18 cellular contexts compared by ENCODE assay signal in genomic region chr12:103952497-103952896, GRCh38. TPM values are rescaled to one million over a fixed set of nuclear protein-coding genes. Genes with fewer than 3 reads are reported as not detected.
DNase-seq lines count a peak whose midpoint lies in the region; ATAC-seq and TF ChIP-seq lines count a peak whose summit lies in the region.
"Had no signal": no experiment of that assay in that cellular context is flagged by ENCODE, and none has a peak within 500 bp of the region (broad histone marks: within the 10 kb centered on the region; RNA-seq: fewer than 3 reads in every experiment).

No MANE protein-coding gene starts in this region.

- no peak overlapping the region for H4K8ac ChIP-seq in neuronal stem cell (ENCODE audit: low read depth, low read length)

- no peak overlapping the region for H2BK5ac ChIP-seq in neuronal stem cell (ENCODE audit: low read length)

- H2BK12ac ChIP-seq in neuronal stem cell (ENCODE audit: low read length) = no peak overlapping the region

- no peaks in the 10 kb centered on the region for H3K79me1 ChIP-seq in neuronal stem cell (ENCODE audit: low read depth, low read length)

- intact Hi-C loops in CD4-positive, alpha-beta T cell (cut with DNase I, micrococcal nuclease) = loop anchor here in 1 of 2 experiments (2.0 kb wide), 1 partner anchor 14 kb away; no protein-coding TSS in a partner anchor
- intact Hi-C loops in naive thymus-derived CD4-positive, alpha-beta T cell (cut with micrococcal nuclease) = no loop called here

- TF ChIP-seq CTCF in CD4-positive, alpha-beta T cell (IDR thresholded peaks at IDR 0.05) = no peak

- H3K4me2 ChIP-seq in neuronal stem cell (ENCODE audit: insufficient read depth, low read length, poor library complexity, severe bottlenecking) = no peak overlapping the region

- no peak overlapping the region for H3K27ac ChIP-seq in CD4-positive, alpha-beta T cell (ENCODE audit: low read depth, low read length)
- no peak overlapping the region for H3K27ac ChIP-seq in CD8-positive, alpha-beta memory T cell (ENCODE audit: low read depth, low read length)
- H3K27ac ChIP-seq in naive thymus-derived CD4-positive, alpha-beta T cell (ENCODE audit: low read depth, low read length) = no peak overlapping the region
- H3K27ac ChIP-seq in neuronal stem cell (replicated peaks; ENCODE audit: low read length) = no peak overlapping the region
- H3K27ac ChIP-seq: Peyer's patch, SJSA1, WERI-Rb-1 had no signal

- H3K27ac Mint-ChIP-seq in CD4-positive, alpha-beta T cell = peak overlapping the region; percentile 68
- peak overlapping the region in 5 of 8 donors; percentile 30 to 81 (median 77) for H3K27ac Mint-ChIP-seq in CD8-positive, alpha-beta memory T cell
- peak overlapping the region; percentile 44 for H3K27ac Mint-ChIP-seq in activated CD8-positive, alpha-beta T cell treated with anti-CD3 and anti-CD28 coated beads, Interleukin-2, amount 10 ng/mL, durations not matched to agents 7 days and 5 days
- peak overlapping the region in 6 of 9 donors; percentile 6 to 88 (median 72) for H3K27ac Mint-ChIP-seq in naive thymus-derived CD4-positive, alpha-beta T cell

- no peaks in the 10 kb centered on the region for H3K9me3 Mint-ChIP-seq in CD4-positive, alpha-beta T cell
- no peaks in the 10 kb centered on the region for H3K9me3 Mint-ChIP-seq in CD8-positive, alpha-beta memory T cell
- no peaks in the 10 kb centered on the region for H3K9me3 Mint-ChIP-seq in activated CD8-positive, alpha-beta T cell treated with anti-CD3 and anti-CD28 coated beads, Interleukin-2, amount 10 ng/mL, durations not matched to agents 7 days and 5 days (ENCODE audit: insufficient read depth)
- H3K9me3 Mint-ChIP-seq in naive thymus-derived CD4-positive, alpha-beta T cell = peaks cover 0 to 1% (median 0%) of the 10 kb centered on the region in 11 donors

- peaks cover 46% of the 10 kb centered on the region for H3K4me1 Mint-ChIP-seq in CD4-positive, alpha-beta T cell (ENCODE audit: low read depth)
- peaks cover 33 to 61% (median 59%) of the 10 kb centered on the region in 3 donors for H3K4me1 Mint-ChIP-seq in CD8-positive, alpha-beta memory T cell
- H3K4me1 Mint-ChIP-seq in activated CD8-positive, alpha-beta T cell treated with anti-CD3 and anti-CD28 coated beads, Interleukin-2, amount 10 ng/mL, durations not matched to agents 7 days and 5 days (ENCODE audit: low read depth) = peaks cover 54% of the 10 kb centered on the region
- peaks cover 23 to 57% (median 41%) of the 10 kb centered on the region in 7 donors for H3K4me1 Mint-ChIP-seq in naive thymus-derived CD4-positive, alpha-beta T cell

- H3K23ac ChIP-seq in neuronal stem cell (ENCODE audit: low read depth, low read length, poor library complexity) = no peak overlapping the region

- peak overlapping the region; percentile 2 for H3K4me3 Mint-ChIP-seq in CD4-positive, alpha-beta T cell
- peak overlapping the region in 1 of 7 donors; percentile 8 for H3K4me3 Mint-ChIP-seq in CD8-positive, alpha-beta memory T cell
- no peak overlapping the region for H3K4me3 Mint-ChIP-seq in activated CD8-positive, alpha-beta T cell treated with anti-CD3 and anti-CD28 coated beads, Interleukin-2, amount 10 ng/mL, durations not matched to agents 7 days and 5 days
- peak overlapping the region in 1 of 10 donors; percentile 15 for H3K4me3 Mint-ChIP-seq in naive thymus-derived CD4-positive, alpha-beta T cell

- no peak overlapping the region for H2BK120ac ChIP-seq in neuronal stem cell (ENCODE audit: low read depth, low read length)

- no peak overlapping the region for H3K18ac ChIP-seq in neuronal stem cell (ENCODE audit: low read length)

- no peak for DNase-seq in CD4-positive, alpha-beta T cell
- no peak for DNase-seq in CD8-positive, alpha-beta memory T cell
- DNase-seq in activated CD8-positive, alpha-beta T cell treated with anti-CD3 and anti-CD28 coated beads, Interleukin-2, amount 10 ng/mL, durations not matched to agents 7 days and 5 days = no peak
- DNase-seq in naive thymus-derived CD4-positive, alpha-beta T cell = no peak
- DNase-seq in neuronal stem cell (ENCODE audit: low spot score) (no peak), DMS53 treated with DMSO at 0.1 percent for 48 hours (lab: John Stamatoyannopoulos, UW; ENCODE audit: unreplicated experiment) (no peak), NCI-H2171 treated with DMSO at 0.1 percent for 48 hours (lab: John Stamatoyannopoulos, UW) (no peak)
- DNase-seq: activated gamma-delta T cell treated with Interleukin-2 at 50 U/mL for 16 hours, HCEC 1CT, Karpas-422, left colon, mesendoderm, NCI-H1105, NCI-H2081 treated with DMSO at 0.1 percent for 48 hours, NCI-H510A treated with DMSO at 0.1 percent for 48 hours, Peyer's patch, WERI-Rb-1 had no signal

- no peaks in the 10 kb centered on the region for H3K27me3 Mint-ChIP-seq in CD4-positive, alpha-beta T cell
- peaks cover 0 to 3% of the 10 kb centered on the region in 2 donors for H3K27me3 Mint-ChIP-seq in CD8-positive, alpha-beta memory T cell
- no peaks in the 10 kb centered on the region for H3K27me3 Mint-ChIP-seq in activated CD8-positive, alpha-beta T cell treated with anti-CD3 and anti-CD28 coated beads, Interleukin-2, amount 10 ng/mL, durations not matched to agents 7 days and 5 days (ENCODE audit: low read depth)
- H3K27me3 Mint-ChIP-seq in naive thymus-derived CD4-positive, alpha-beta T cell = no peaks in the 10 kb centered on the region

- no peak overlapping the region for H3K4ac ChIP-seq in neuronal stem cell (ENCODE audit: low read length)

- CTCF ChIA-PET in CD4-positive, alpha-beta T cell (lab: Charles Lee) = no interaction called here
- CTCF ChIA-PET in CD8-positive, alpha-beta memory T cell (lab: Charles Lee) = interaction anchor here (1.0 to 1.7 kb wide), 2 partner anchors 13 to 157 kb away, joined by 3 to 6 read pairs; partner anchors contain the start of gene TDG
- CTCF ChIA-PET in activated CD8-positive, alpha-beta T cell treated with anti-CD3 and anti-CD28 coated beads, Interleukin-2, amount 10 ng/mL, durations not matched to agents 7 days and 5 days (lab: Charles Lee) = interaction anchor here (1.5 kb wide), 1 partner anchor 14 kb away, joined by 5 read pairs; no protein-coding TSS in a partner anchor
- CTCF ChIA-PET in naive thymus-derived CD4-positive, alpha-beta T cell (lab: Charles Lee) = interaction anchor here (0.6 kb wide), 1 partner anchor 14 kb away, joined by 3 read pairs; no protein-coding TSS in a partner anchor

- no peaks in the 10 kb centered on the region for H3K27me3 ChIP-seq in CD4-positive, alpha-beta T cell (ENCODE audit: control insufficient read depth, insufficient read depth, low read length)
- H3K27me3 ChIP-seq in CD8-positive, alpha-beta memory T cell (ENCODE audit: insufficient read depth, low read length, poor library complexity, severe bottlenecking) = no peaks in the 10 kb centered on the region
- no peaks in the 10 kb centered on the region for H3K27me3 ChIP-seq in naive thymus-derived CD4-positive, alpha-beta T cell (ENCODE audit: control insufficient read depth in 2 of 2, insufficient read depth in 2 of 2, low read length in 2 of 2)
- H3K27me3 ChIP-seq in neuronal stem cell (ENCODE audit: control insufficient read depth in 3 of 3, insufficient read depth in 3 of 3, low read depth in 1 of 3, low read length in 3 of 3) = no peaks in the 10 kb centered on the region
- H3K27me3 ChIP-seq: Peyer's patch, SJSA1 had no signal

- no peak for ATAC-seq in CD4-positive, alpha-beta T cell (ENCODE audit: poor library complexity)
- no peak for ATAC-seq in activated CD8-positive, alpha-beta T cell treated with anti-CD3 and anti-CD28 coated beads, Interleukin-2, amount 10 ng/mL, durations not matched to agents 7 days and 5 days
- ATAC-seq in naive thymus-derived CD4-positive, alpha-beta T cell = no peak
- ATAC-seq: left colon had no signal

- no peak overlapping the region for H2AFZ ChIP-seq in neuronal stem cell (ENCODE audit: low read length)

- H4K91ac ChIP-seq in neuronal stem cell (ENCODE audit: low read depth, low read length, poor library complexity) = no peak overlapping the region

- H2AK5ac ChIP-seq in neuronal stem cell (ENCODE audit: low read depth, low read length) = no peak overlapping the region

- H3K9me3 ChIP-seq in CD4-positive, alpha-beta T cell (ENCODE audit: control insufficient read depth, low read length) = no peaks in the 10 kb centered on the region
- no peaks in the 10 kb centered on the region for H3K9me3 ChIP-seq in CD8-positive, alpha-beta memory T cell (ENCODE audit: low read length)
- no peaks in the 10 kb centered on the region for H3K9me3 ChIP-seq in naive thymus-derived CD4-positive, alpha-beta T cell (ENCODE audit: control insufficient read depth in 2 of 3, low read length in 3 of 3)
- no peaks in the 10 kb centered on the region for H3K9me3 ChIP-seq in neuronal stem cell (replicated peaks in 1 of 2; ENCODE audit: control insufficient read depth in 2 of 2, insufficient read depth in 1 of 2, low read depth in 1 of 2, low read length in 2 of 2)
- H3K9me3 ChIP-seq: Peyer's patch, SJSA1 had no signal

- no CpG with 5 or more reads among the region's 1 CpG for WGBS in neuronal stem cell (ENCODE audit: extremely low coverage in 2 of 2, insufficient read length in 2 of 2, insufficient replicate concordance in 1 of 2), 2 donors

- POLR2A ChIA-PET in CD4-positive, alpha-beta T cell (lab: Charles Lee) = interaction anchor here (3.7 kb wide), 1 partner anchor 14 kb away, joined by 25 read pairs; the partner anchor contains the start of gene TDG
- POLR2A ChIA-PET in CD8-positive, alpha-beta memory T cell (lab: Charles Lee) = interaction anchor here (1.0 kb wide), 1 partner anchor 14 kb away, joined by 5 read pairs; the partner anchor contains the start of gene TDG
- POLR2A ChIA-PET in activated CD8-positive, alpha-beta T cell treated with anti-CD3 and anti-CD28 coated beads, Interleukin-2, amount 10 ng/mL, durations not matched to agents 7 days and 5 days (lab: Charles Lee) = interaction anchor here (0.7 to 6.7 kb wide), 2 partner anchors 13 to 185 kb away, joined by 3 to 80 read pairs; partner anchors contain the start of gene TDG
- POLR2A ChIA-PET in naive thymus-derived CD4-positive, alpha-beta T cell (lab: Charles Lee) = interaction anchor here (1.5 to 10.3 kb wide), 4 partner anchors 10 to 22 kb away, joined by 4 to 165 read pairs (median 22); partner anchors contain the start of genes HSP90B1 and TDG

- peaks cover 39% of the 10 kb centered on the region for H3K36me3 ChIP-seq in CD8-positive, alpha-beta memory T cell (ENCODE audit: insufficient read depth, low read length)
- peaks cover 0 to 56% (median 7%) of the 10 kb centered on the region in 3 experiments for H3K36me3 ChIP-seq in naive thymus-derived CD4-positive, alpha-beta T cell (ENCODE audit: control insufficient read depth in 2 of 3, insufficient read depth in 3 of 3, low read length in 3 of 3)
- peaks cover 20 to 78% of the 10 kb centered on the region in 2 donors for H3K36me3 ChIP-seq in neuronal stem cell (replicated peaks in 1 of 2; ENCODE audit: control insufficient read depth in 2 of 2, insufficient read depth in 2 of 2, low read length in 2 of 2)

- H3K4me1 ChIP-seq in CD8-positive, alpha-beta memory T cell (ENCODE audit: insufficient read depth, low read length) = peaks cover 14% of the 10 kb centered on the region
- peaks cover 13 to 16% of the 10 kb centered on the region in 2 donors for H3K4me1 ChIP-seq in naive thymus-derived CD4-positive, alpha-beta T cell (ENCODE audit: control insufficient read depth in 2 of 2, insufficient read depth in 2 of 2, low read length in 2 of 2)
- H3K4me1 ChIP-seq in neuronal stem cell (ENCODE audit: control insufficient read depth in 2 of 2, insufficient read depth in 1 of 2, low read depth in 1 of 2, low read length in 2 of 2) = peaks cover 0 to 5% of the 10 kb centered on the region in 2 donors

- H3K36me3 Mint-ChIP-seq in CD4-positive, alpha-beta T cell (ENCODE audit: low read depth) = peaks cover 79% of the 10 kb centered on the region
- H3K36me3 Mint-ChIP-seq in CD8-positive, alpha-beta memory T cell = peaks cover 0 to 78% (median 20%) of the 10 kb centered on the region in 3 donors
- peaks cover 66% of the 10 kb centered on the region for H3K36me3 Mint-ChIP-seq in activated CD8-positive, alpha-beta T cell treated with anti-CD3 and anti-CD28 coated beads, Interleukin-2, amount 10 ng/mL, durations not matched to agents 7 days and 5 days (ENCODE audit: low read depth)
- H3K36me3 Mint-ChIP-seq in naive thymus-derived CD4-positive, alpha-beta T cell = peaks cover 4 to 33% (median 11%) of the 10 kb centered on the region in 5 donors

- no peak overlapping the region for H2BK15ac ChIP-seq in neuronal stem cell (ENCODE audit: low read length)

- H3K9ac ChIP-seq in neuronal stem cell (ENCODE audit: low read depth, low read length, poor library complexity) = no peak overlapping the region

- no peak overlapping the region for H3K4me3 ChIP-seq in CD8-positive, alpha-beta memory T cell (ENCODE audit: low read length)
- no peak overlapping the region for H3K4me3 ChIP-seq in naive thymus-derived CD4-positive, alpha-beta T cell (ENCODE audit: low read length)
- no peak overlapping the region for H3K4me3 ChIP-seq in neuronal stem cell (ENCODE audit: low read length in 2 of 2)
- H3K4me3 ChIP-seq: Peyer's patch, SJSA1 had no signal

- no peak overlapping the region for H3K14ac ChIP-seq in neuronal stem cell (ENCODE audit: low read length)

RNA-seq across cellular contexts. Expression of gene TDG, which starts 13.2 kb away (rescaled TPM):
- 10 to 100 TPM; 27.5 to 29.6 TPM for total RNA-seq in CD4-positive, alpha-beta T cell
- total RNA-seq in CD8-positive, alpha-beta memory T cell = 10 to 100 TPM; 51.2 to 52.6 TPM
- polyA plus RNA-seq in CD8-positive, alpha-beta memory T cell = 24.1 TPM
- 10 to 100 TPM; 33.5 to 37.7 TPM for total RNA-seq in activated CD8-positive, alpha-beta T cell treated with anti-CD3 and anti-CD28 coated beads, Interleukin-2, amount 10 ng/mL, durations not matched to agents 7 days and 5 days
- 10 to 100 TPM; 21.5 to 43.0 (median 35.5) TPM for total RNA-seq in naive thymus-derived CD4-positive, alpha-beta T cell
- 10 to 100 TPM; 15.4 to 17.2 TPM for polyA plus RNA-seq in naive thymus-derived CD4-positive, alpha-beta T cell
- 54.1 TPM for polyA plus RNA-seq in neuronal stem cell (2013, experiment 1 of 2)
- polyA plus RNA-seq in neuronal stem cell (2013, experiment 2 of 2) = 57.1 TPM

RNA-seq across cellular contexts. Expression of gene HSP90B1, which starts 22.3 kb away (rescaled TPM):
- 100 to 1,000 TPM; 201 to 212 TPM for total RNA-seq in CD4-positive, alpha-beta T cell
- total RNA-seq in CD8-positive, alpha-beta memory T cell = 100 to 1,000 TPM; 461 to 488 TPM
- 348 TPM for polyA plus RNA-seq in CD8-positive, alpha-beta memory T cell
- total RNA-seq in activated CD8-positive, alpha-beta T cell treated with anti-CD3 and anti-CD28 coated beads, Interleukin-2, amount 10 ng/mL, durations not matched to agents 7 days and 5 days = 100 to 1,000 TPM; 336 to 343 TPM
- 100 to 1,000 TPM; 226 to 461 (median 436) TPM for total RNA-seq in naive thymus-derived CD4-positive, alpha-beta T cell
- 100 to 1,000 TPM; 184 to 230 TPM for polyA plus RNA-seq in naive thymus-derived CD4-positive, alpha-beta T cell
- polyA plus RNA-seq in neuronal stem cell (2013, experiment 1 of 2) = 312 TPM
- polyA plus RNA-seq in neuronal stem cell (2013, experiment 2 of 2) = 308 TPM
